1 cellular context compared by ENCODE assay signal in the genomic region with DNA sequence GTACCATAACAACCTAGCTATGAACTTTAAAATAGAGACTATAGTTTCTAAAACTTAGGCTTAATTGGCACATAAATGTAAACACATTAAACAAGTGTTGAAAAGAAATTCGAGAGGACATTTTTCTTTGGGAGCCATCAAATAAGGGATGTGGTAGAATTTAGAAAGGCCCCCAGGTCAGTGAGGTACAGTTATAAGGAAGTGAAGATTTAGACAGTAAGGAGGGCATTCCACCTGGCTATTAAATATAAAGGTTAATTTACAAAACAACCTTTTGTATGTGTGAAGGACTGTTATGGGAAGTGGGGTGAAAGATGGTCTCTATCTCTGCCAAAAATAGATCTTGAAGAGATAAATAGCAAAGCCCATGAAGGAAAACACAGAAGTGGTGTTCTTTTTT.
TF ChIP-seq lines count a peak whose summit lies in the region.

No MANE protein-coding gene starts in this region.

TF ChIP-seq in IMR-90, 13 proteins besides CTCF, POLR2A, EP300 and RAD21:
- TF ChIP-seq MAFK (IDR thresholded peaks at IDR 0.05; ENCODE audit: low read depth, low read length): no peak
- no peak for TF ChIP-seq SMC3 (IDR thresholded peaks at IDR 0.05; ENCODE audit: low read depth, low read length)
- no peak for TF ChIP-seq RFX5 (IDR thresholded peaks at IDR 0.05; ENCODE audit: low read depth, low read length)
- no peak for TF ChIP-seq CEBPB (IDR thresholded peaks at IDR 0.05; ENCODE audit: low read depth, low read length)
- TF ChIP-seq, protein P1, sequence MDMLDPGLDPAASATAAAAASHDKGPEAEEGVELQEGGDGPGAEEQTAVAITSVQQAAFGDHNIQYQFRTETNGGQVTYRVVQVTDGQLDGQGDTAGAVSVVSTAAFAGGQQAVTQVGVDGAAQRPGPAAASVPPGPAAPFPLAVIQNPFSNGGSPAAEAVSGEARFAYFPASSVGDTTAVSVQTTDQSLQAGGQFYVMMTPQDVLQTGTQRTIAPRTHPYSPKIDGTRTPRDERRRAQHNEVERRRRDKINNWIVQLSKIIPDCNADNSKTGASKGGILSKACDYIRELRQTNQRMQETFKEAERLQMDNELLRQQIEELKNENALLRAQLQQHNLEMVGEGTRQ (IDR thresholded peaks at IDR 0.05; ENCODE audit: low read depth, low read length): no peak
- no peak for TF ChIP-seq BHLHE40 (IDR thresholded peaks at IDR 0.05; ENCODE audit: low read depth, low read length)
- no peak for TF ChIP-seq NFE2L2 (IDR thresholded peaks at IDR 0.05; ENCODE audit: low read depth, low read length)
- no peak for TF ChIP-seq MAZ (IDR thresholded peaks at IDR 0.05; ENCODE audit: borderline replicate concordance, low read depth, low read length)
- no peak for TF ChIP-seq FOS (IDR thresholded peaks at IDR 0.05; ENCODE audit: low read depth, low read length)
- TF ChIP-seq RCOR1 (IDR thresholded peaks at IDR 0.05; ENCODE audit: insufficient replicate concordance, low read length): no peak
